16 cellular contexts compared by ENCODE assay signal in genomic region chr1:3922851-3923250, GRCh38. TPM values are rescaled to one million over a fixed set of nuclear protein-coding genes. Genes with fewer than 3 reads are reported as not detected.
DNase-seq lines count a peak whose midpoint lies in the region; ATAC-seq and TF ChIP-seq lines count a peak whose summit lies in the region.
"Had no signal": no experiment of that assay in that cellular context is flagged by ENCODE, and none has a peak within 500 bp of the region (broad histone marks: within the 10 kb centered on the region; RNA-seq: fewer than 3 reads in every experiment).

No MANE protein-coding gene starts in this region.

- intact Hi-C loops in lower lobe of right lung (cut with DNase I): no loop called here

- H3K27ac Mint-ChIP-seq in activated CD8-positive, alpha-beta memory T cell treated with anti-CD3 and anti-CD28 coated beads, Interleukin-2, amount 10 ng/mL, durations not matched to agents 7 days and 5 days: peak overlapping the region; percentile 47
- peak overlapping the region; percentile 35 to 74 (median 37) for H3K27ac Mint-ChIP-seq in CD4-positive, CD25-positive, alpha-beta regulatory T cell
- H3K27ac Mint-ChIP-seq in mesothelial cell of epicardium: no peak overlapping the region

- peaks cover 16% of the 10 kb centered on the region for H3K4me1 Mint-ChIP-seq in activated CD8-positive, alpha-beta memory T cell treated with anti-CD3 and anti-CD28 coated beads, Interleukin-2, amount 10 ng/mL, durations not matched to agents 7 days and 5 days
- H3K4me1 Mint-ChIP-seq in CD4-positive, CD25-positive, alpha-beta regulatory T cell: peaks cover 5 to 11% (median 7%) of the 10 kb centered on the region in 4 donors
- peaks cover 12% of the 10 kb centered on the region for H3K4me1 Mint-ChIP-seq in mesothelial cell of epicardium

- H3K27ac ChIP-seq in CD4-positive, CD25-positive, alpha-beta regulatory T cell (ENCODE audit: insufficient read depth, low read length, poor library complexity, severe bottlenecking): peak overlapping the region; percentile 68
- H3K27ac ChIP-seq in lower lobe of right lung: no peak overlapping the region
- H3K27ac ChIP-seq: SK-N-MC had no signal

- no peak overlapping the region for H3K4me3 Mint-ChIP-seq in activated CD8-positive, alpha-beta memory T cell treated with anti-CD3 and anti-CD28 coated beads, Interleukin-2, amount 10 ng/mL, durations not matched to agents 7 days and 5 days
- H3K4me3 Mint-ChIP-seq in CD4-positive, CD25-positive, alpha-beta regulatory T cell: peak overlapping the region in 1 of 4 donors; percentile 79
- no peak overlapping the region for H3K4me3 Mint-ChIP-seq in mesothelial cell of epicardium

- H3K27me3 ChIP-seq in CD4-positive, CD25-positive, alpha-beta regulatory T cell (ENCODE audit: control insufficient read depth, insufficient read depth, low read length): no peaks in the 10 kb centered on the region
- peaks cover 33% of the 10 kb centered on the region for H3K27me3 ChIP-seq in lower lobe of right lung (ENCODE audit: low read depth)

- H3K27me3 Mint-ChIP-seq in activated CD8-positive, alpha-beta memory T cell treated with anti-CD3 and anti-CD28 coated beads, Interleukin-2, amount 10 ng/mL, durations not matched to agents 7 days and 5 days: no peaks in the 10 kb centered on the region
- peaks cover 5% of the 10 kb centered on the region for H3K27me3 Mint-ChIP-seq in CD4-positive, CD25-positive, alpha-beta regulatory T cell
- H3K27me3 Mint-ChIP-seq in mesothelial cell of epicardium (ENCODE audit: low read depth): peaks cover 47% of the 10 kb centered on the region

- CTCF ChIA-PET in activated CD8-positive, alpha-beta memory T cell treated with anti-CD3 and anti-CD28 coated beads, Interleukin-2, amount 10 ng/mL, durations not matched to agents 7 days and 5 days (lab: Charles Lee): interaction anchor here (2.3 kb wide), 1 partner anchor 11 kb away, joined by 7 read pairs; no protein-coding TSS in a partner anchor

- no peak for DNase-seq in activated CD8-positive, alpha-beta memory T cell treated with anti-CD3 and anti-CD28 coated beads, Interleukin-2, amount 10 ng/mL, durations not matched to agents 7 days and 5 days
- DNase-seq in activated CD8-positive, alpha-beta memory T cell treated with anti-CD3 and anti-CD28 coated beads for 24 hours: no peak
- no peak for DNase-seq in CD4-positive, CD25-positive, alpha-beta regulatory T cell
- peak; percentile 32 for DNase-seq in NCI-H2196 treated with DMSO at 0.1 percent for 48 hours (lab: John Stamatoyannopoulos, UW; ENCODE audit: unreplicated experiment)
- peak; percentile 23 for DNase-seq in lower lobe of right lung
- DNase-seq in mesothelial cell of epicardium (ENCODE audit: low spot score in 2 of 2, unreplicated experiment in 2 of 2): no peak
- no peak for DNase-seq in NCI-H82 (lab: John Stamatoyannopoulos, UW)
- DNase-seq: DMS53, EL, NCI-H1105, NCI-H1694 treated with DMSO at 0.1 percent for 48 hours, NCI-H2227 treated with DMSO at 0.1 percent for 48 hours had no signal

- no peaks in the 10 kb centered on the region for H3K36me3 ChIP-seq in CD4-positive, CD25-positive, alpha-beta regulatory T cell (ENCODE audit: control insufficient read depth, insufficient read depth, low read length)
- H3K36me3 ChIP-seq in lower lobe of right lung: no peaks in the 10 kb centered on the region

- no peaks in the 10 kb centered on the region for H3K9me3 Mint-ChIP-seq in activated CD8-positive, alpha-beta memory T cell treated with anti-CD3 and anti-CD28 coated beads, Interleukin-2, amount 10 ng/mL, durations not matched to agents 7 days and 5 days (ENCODE audit: low read depth)
- H3K9me3 Mint-ChIP-seq in CD4-positive, CD25-positive, alpha-beta regulatory T cell: no peaks in the 10 kb centered on the region
- no peaks in the 10 kb centered on the region for H3K9me3 Mint-ChIP-seq in mesothelial cell of epicardium
- H3K9me3 Mint-ChIP-seq: CD8-positive, alpha-beta memory T cell had no signal

- peak overlapping the region; percentile 23 for H3K4me3 ChIP-seq in CD4-positive, CD25-positive, alpha-beta regulatory T cell (ENCODE audit: low read depth, low read length)
- H3K4me3 ChIP-seq in lower lobe of right lung: no peak overlapping the region
- H3K4me3 ChIP-seq: SK-N-MC had no signal

- no peaks in the 10 kb centered on the region for H3K4me1 ChIP-seq in CD4-positive, CD25-positive, alpha-beta regulatory T cell (ENCODE audit: control insufficient read depth, insufficient read depth, low read length, poor library complexity, severe bottlenecking)
- H3K4me1 ChIP-seq in lower lobe of right lung: no peaks in the 10 kb centered on the region

- TF ChIP-seq CTCF in lower lobe of right lung (IDR thresholded peaks at IDR 0.05): no peak
- no peak for TF ChIP-seq CTCF in mesothelial cell of epicardium (IDR thresholded peaks at IDR 0.05; ENCODE audit: unreplicated experiment)

- no peaks in the 10 kb centered on the region for H3K36me3 Mint-ChIP-seq in activated CD8-positive, alpha-beta memory T cell treated with anti-CD3 and anti-CD28 coated beads, Interleukin-2, amount 10 ng/mL, durations not matched to agents 7 days and 5 days
- H3K36me3 Mint-ChIP-seq in CD4-positive, CD25-positive, alpha-beta regulatory T cell: no peaks in the 10 kb centered on the region
- H3K36me3 Mint-ChIP-seq in mesothelial cell of epicardium: no peaks in the 10 kb centered on the region

- no peak for ATAC-seq in activated CD8-positive, alpha-beta memory T cell treated with anti-CD3 and anti-CD28 coated beads, Interleukin-2, amount 10 ng/mL, durations not matched to agents 7 days and 5 days
- ATAC-seq in CD4-positive, CD25-positive, alpha-beta regulatory T cell (ENCODE audit: low read depth in 2 of 2): no peak
- ATAC-seq in lower lobe of right lung (no peak), HG02973 (IDR thresholded peaks at IDR 0.05; ENCODE audit: unreplicated experiment) (no peak)
- ATAC-seq: Right ventricle myocardium inferior had no signal

- no peaks in the 10 kb centered on the region for H3K9me3 ChIP-seq in CD4-positive, CD25-positive, alpha-beta regulatory T cell (ENCODE audit: control insufficient read depth in 2 of 2, low read length in 2 of 2)
- H3K9me3 ChIP-seq in lower lobe of right lung: no peaks in the 10 kb centered on the region

RNA-seq across cellular contexts. Expression of gene C1orf174, which starts 22.8 kb away (rescaled TPM):
- 10 to 100 TPM; 30.0 to 35.8 TPM for total RNA-seq in activated CD8-positive, alpha-beta memory T cell treated with anti-CD3 and anti-CD28 coated beads, Interleukin-2, amount 10 ng/mL, durations not matched to agents 7 days and 5 days
- 15.4 TPM for total RNA-seq in CD4-positive, CD25-positive, alpha-beta regulatory T cell
- 10 to 100 TPM; 22.0 to 33.3 (median 26.9) TPM for polyA plus RNA-seq in CD4-positive, CD25-positive, alpha-beta regulatory T cell
- total RNA-seq in lower lobe of right lung: 19.8 TPM
- 25.8 to 27.0 TPM (median 26.6 TPM) in 3 replicates for total RNA-seq in mesothelial cell of epicardium

Comparison
In these comparisons a context has a peak if more than half of its experiments do, and no peak if none do; other contexts are left out.
1. DNase-seq: peak in NCI-H2196 treated with DMSO at 0.1 percent for 48 hours (single experiment) and lower lobe of right lung (single experiment); none in activated CD8-positive, alpha-beta memory T cell treated with anti-CD3 and anti-CD28 coated beads, Interleukin-2, amount 10 ng/mL, durations not matched to agents 7 days and 5 days (single experiment), activated CD8-positive, alpha-beta memory T cell treated with anti-CD3 and anti-CD28 coated beads for 24 hours (single experiment), CD4-positive, CD25-positive, alpha-beta regulatory T cell (0 of 3), mesothelial cell of epicardium (0 of 2) and NCI-H82 (single experiment).